1 cellular context compared by ENCODE assay signal in the genomic region with DNA sequence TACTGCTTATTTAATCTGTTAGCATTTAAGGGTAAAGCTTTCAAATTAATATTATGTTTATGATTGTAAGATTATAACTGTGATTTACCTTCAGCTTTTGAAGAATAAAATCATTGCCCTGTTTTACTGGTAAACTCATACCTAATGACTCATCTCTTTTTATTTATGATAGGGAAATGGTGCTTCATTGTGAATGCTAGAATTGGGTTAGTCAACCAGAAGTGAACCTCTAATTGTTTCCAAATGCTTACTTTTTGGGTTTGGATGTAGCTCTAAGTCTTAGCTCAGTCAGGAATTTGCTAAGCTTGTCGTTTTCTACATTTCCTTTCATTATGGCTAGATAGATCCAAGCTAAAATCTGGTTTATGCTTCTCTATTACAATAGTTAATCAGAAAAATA.
TF ChIP-seq lines count a peak whose summit lies in the region.

No MANE protein-coding gene starts in this region.

TF ChIP-seq in GM23338, 12 proteins besides CTCF, POLR2A, EP300 and RAD21 (continued from another document):
- TF ChIP-seq ZNF462 (CRISPR knock-in tag; IDR thresholded peaks at IDR 0.05) (no peak), ZNF331 (CRISPR knock-in tag; IDR thresholded peaks at IDR 0.05; ENCODE audit: low read depth) (no peak), STAT1 (IDR thresholded peaks at IDR 0.05; ENCODE audit: unreplicated experiment) (no peak)
TF ChIP-seq in GM23338: peak in this region for 0.
